ENCODE assay signal across 6 cellular contexts in the genomic region with DNA sequence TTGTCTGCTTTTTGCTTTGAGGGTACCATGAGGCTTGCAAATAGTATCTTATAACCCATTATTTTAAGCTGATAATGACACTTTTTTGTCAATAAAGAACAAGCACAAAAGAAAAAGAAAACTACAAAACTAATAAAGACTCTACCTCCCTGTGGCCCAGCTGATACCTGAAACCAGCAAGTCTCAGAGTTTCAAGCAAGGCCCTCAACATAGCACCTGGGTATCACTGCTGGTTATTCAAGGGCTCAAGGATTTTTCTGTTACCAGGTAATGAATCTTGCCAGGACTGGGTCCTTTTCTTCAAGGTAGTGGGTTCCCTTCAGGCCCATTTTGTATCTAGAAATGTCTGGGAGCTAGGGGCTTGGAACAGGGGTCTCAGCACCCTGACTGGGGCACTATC.
"Had no signal": no experiment of that assay in that cellular context is flagged by ENCODE, and none has a peak within 500 bp of the region (broad histone marks: within the 10 kb centered on the region; RNA-seq: fewer than 3 reads in every experiment).

No MANE protein-coding gene starts in this region.

- FAIRE-seq: HTR-8/SVneo, K562 had no signal

- H3K27ac Mint-ChIP-seq: GM23338 had no signal

- H3K4me2 ChIP-seq: GM23338 had no signal

- ATAC-seq: GM23338, K562 had no signal

- DNase-seq: H7, HCEC 1CT, IMR-90 had no signal

- H3K4me3 ChIP-seq: GM23338, K562 had no signal

- H3K4me3 Mint-ChIP-seq: GM23338 had no signal

- H3K9me3 Mint-ChIP-seq: GM23338 had no signal
